9 cellular contexts compared by ENCODE assay signal in the genomic region with DNA sequence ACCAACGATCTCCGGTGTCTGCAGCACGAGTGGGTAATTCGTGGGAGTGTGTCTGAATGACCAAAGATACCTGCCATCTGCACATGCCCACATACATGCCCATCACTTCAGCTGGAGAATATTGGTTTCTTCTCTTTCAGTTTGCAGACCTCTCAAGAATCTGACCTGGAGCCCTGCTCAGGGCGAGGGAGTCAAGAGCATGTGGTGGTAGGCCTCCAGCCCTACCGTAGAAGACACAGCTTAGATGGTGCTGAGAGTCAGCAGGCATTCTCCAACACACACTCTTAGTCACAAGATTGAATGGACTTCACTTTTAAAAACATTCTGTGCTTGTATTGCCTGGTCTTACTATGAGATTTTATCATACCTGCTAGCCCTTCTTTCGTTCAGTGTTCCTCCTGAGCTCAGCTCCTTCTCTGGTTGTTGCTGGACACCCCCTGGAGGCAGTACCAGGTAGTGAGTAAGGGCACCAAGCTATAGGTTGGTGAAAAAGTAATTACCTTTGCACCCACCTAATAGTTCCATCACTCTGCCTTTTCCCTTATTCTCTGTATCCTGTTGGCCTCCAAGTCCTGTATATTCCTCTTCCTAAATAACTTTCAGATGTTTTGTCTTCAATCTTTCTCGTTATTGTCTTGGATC.
DNase-seq lines count a peak whose midpoint lies in the region; ATAC-seq and TF ChIP-seq lines count a peak whose summit lies in the region.
"Had no signal": no experiment of that assay in that cellular context is flagged by ENCODE, and none has a peak within 500 bp of the region (broad histone marks: within the 10 kb centered on the region; RNA-seq: fewer than 3 reads in every experiment).

No MANE protein-coding gene starts in this region.

- TF ChIP-seq CTCF in GM12875 (IDR thresholded peaks at IDR 0.05; ENCODE audit: borderline replicate concordance, insufficient read depth, low read depth, low read length), result peak; percentile 39; the same call in 1 of the 2 replicates
- peak; percentile 92 for TF ChIP-seq CTCF in LNCaP clone FGC (IDR thresholded peaks at IDR 0.05; ENCODE audit: control insufficient read depth, extremely low read depth, insufficient read depth)
- peak; percentile 62 for TF ChIP-seq CTCF in endothelial cell (IDR thresholded peaks at IDR 0.05; ENCODE audit: unreplicated experiment)

- H3K27ac Mint-ChIP-seq in endothelial cell (ENCODE audit: unreplicated experiment), result no peak overlapping the region
- H3K27ac Mint-ChIP-seq: activated T-cell treated with anti-CD3 and anti-CD28 coated beads, Interleukin-2, amount 50 U/mL, for 24 hours had no signal

- no peaks in the 10 kb centered on the region for H3K36me3 Mint-ChIP-seq in endothelial cell (ENCODE audit: low read depth, unreplicated experiment)

- no peaks in the 10 kb centered on the region for H3K4me1 Mint-ChIP-seq in endothelial cell (ENCODE audit: unreplicated experiment)

- H3K9me3 Mint-ChIP-seq in endothelial cell (ENCODE audit: unreplicated experiment), result no peaks in the 10 kb centered on the region
- H3K9me3 Mint-ChIP-seq: activated T-cell treated with anti-CD3 and anti-CD28 coated beads, Interleukin-2, amount 50 U/mL, for 24 hours had no signal

- no peak overlapping the region for H3K4me3 Mint-ChIP-seq in endothelial cell (ENCODE audit: unreplicated experiment)
- H3K4me3 Mint-ChIP-seq: activated T-cell treated with anti-CD3 and anti-CD28 coated beads, Interleukin-2, amount 50 U/mL, for 24 hours had no signal

- H3K4me3 ChIP-seq in GM12875 (ENCODE audit: low read depth, low read length) (no peak overlapping the region), LNCaP clone FGC (ENCODE audit: low read depth, low read length) (no peak overlapping the region)

- DNase-seq in LNCaP clone FGC (ENCODE audit: low read depth) (no peak), endothelial cell (ENCODE audit: low spot score) (peak; percentile 39), renal cortical epithelial cell (ENCODE audit: low read depth) (peak; percentile 26)
- DNase-seq: activated T-cell treated with anti-CD3 and anti-CD28 coated beads, Interleukin-2, amount 50 U/mL, for 24 hours; left cardiac atrium had no signal

- ATAC-seq in HG03108 (IDR thresholded peaks at IDR 0.05; ENCODE audit: unreplicated experiment) (no peak), HG03571 (IDR thresholded peaks at IDR 0.05; ENCODE audit: unreplicated experiment) (no peak), GM18520 (IDR thresholded peaks at IDR 0.05; ENCODE audit: unreplicated experiment) (no peak)

- no peaks in the 10 kb centered on the region for H3K27me3 Mint-ChIP-seq in endothelial cell (ENCODE audit: unreplicated experiment)

Comparison
In these comparisons a context has a peak if more than half of its experiments do, and no peak if none do; other contexts are left out.
1. CTCF ChIP-seq: peak in every context shown above with its lines; median percentile 92 in LNCaP clone FGC; 62 in endothelial cell; 39 in GM12875.